9 cellular contexts compared by ENCODE assay signal in the genomic region with DNA sequence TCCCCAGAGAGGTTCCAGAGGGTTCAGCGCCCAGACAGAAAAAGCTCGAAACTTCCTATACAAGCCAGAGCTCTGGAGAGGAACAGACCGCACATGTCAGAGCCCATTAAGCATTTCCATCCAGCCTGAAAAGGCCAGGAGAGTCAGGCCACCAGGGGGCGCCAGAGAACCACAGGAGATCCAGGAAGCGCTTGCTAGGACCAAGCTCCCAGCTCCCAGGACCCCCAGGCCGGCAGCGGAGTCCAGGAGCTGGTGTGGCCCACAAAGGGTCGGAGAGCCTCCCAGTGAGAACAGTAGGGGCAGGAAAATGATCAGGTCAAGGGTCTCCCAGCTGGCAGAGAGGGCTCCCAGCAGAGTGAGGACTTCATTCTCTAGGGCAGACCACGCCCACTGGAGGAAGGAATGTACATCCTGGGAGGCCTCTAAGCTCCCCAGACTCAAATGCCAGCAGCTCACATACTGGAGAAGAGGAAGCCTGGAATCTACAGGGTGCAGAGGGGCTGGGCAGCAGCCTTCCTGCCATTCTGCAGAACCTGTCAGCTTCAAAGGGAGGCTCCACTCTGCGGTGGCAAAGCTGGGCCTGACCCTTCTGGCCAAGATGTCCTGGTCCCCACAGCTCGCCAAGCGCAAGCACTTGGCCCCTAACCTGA. TPM values are rescaled to one million over a fixed set of nuclear protein-coding genes. Genes with fewer than 3 reads are reported as not detected.
DNase-seq lines count a peak whose midpoint lies in the region; ATAC-seq, FAIRE-seq and TF ChIP-seq lines count a peak whose summit lies in the region.
"Had no signal": no experiment of that assay in that cellular context is flagged by ENCODE, and none has a peak within 500 bp of the region (broad histone marks: within the 10 kb centered on the region; RNA-seq: fewer than 3 reads in every experiment).

No MANE protein-coding gene starts in this region.

- H3K4me3 Mint-ChIP-seq in activated T-helper 1 cell treated with anti-CD3 and anti-CD28 coated beads, Interleukin-12 subunit alpha, Interleukin-12 subunit beta, Interleukin-2, Interleukin-4 antibody, amounts not matched to agents 30 ng/mL and 10 ng/mL and 1 ng/mL, durations not matched to agents 14 hours and 24 hours and 36 hours: peak overlapping the region; percentile 40
- peak overlapping the region; percentile 49 to 57 (median 50) for H3K4me3 Mint-ChIP-seq in nephron
- H3K4me3 Mint-ChIP-seq in stimulated activated naive B cell treated with anti-CD40 and anti-IgM and Interleukin-4, amounts not matched to agents 10 μg/mL and 1 μg/mL and 100 μg/mL, for 72 hours: peak overlapping the region; percentile 20 to 40

- H3K4me1 Mint-ChIP-seq in activated T-helper 1 cell treated with anti-CD3 and anti-CD28 coated beads, Interleukin-12 subunit alpha, Interleukin-12 subunit beta, Interleukin-2, Interleukin-4 antibody, amounts not matched to agents 30 ng/mL and 10 ng/mL and 1 ng/mL, durations not matched to agents 14 hours and 24 hours and 36 hours (ENCODE audit: low read depth): peaks cover 13% of the 10 kb centered on the region
- peaks cover 8% of the 10 kb centered on the region for H3K4me1 Mint-ChIP-seq in nephron
- H3K4me1 Mint-ChIP-seq in stimulated activated naive B cell treated with anti-CD40 and anti-IgM and Interleukin-4, amounts not matched to agents 10 μg/mL and 1 μg/mL and 100 μg/mL, for 72 hours: peaks cover 11 to 14% of the 10 kb centered on the region in 2 donors

- H3K36me3 Mint-ChIP-seq in activated T-helper 1 cell treated with anti-CD3 and anti-CD28 coated beads, Interleukin-12 subunit alpha, Interleukin-12 subunit beta, Interleukin-2, Interleukin-4 antibody, amounts not matched to agents 30 ng/mL and 10 ng/mL and 1 ng/mL, durations not matched to agents 14 hours and 24 hours and 36 hours (ENCODE audit: low read depth): no peaks in the 10 kb centered on the region
- H3K36me3 Mint-ChIP-seq in nephron (ENCODE audit: low read depth): no peaks in the 10 kb centered on the region
- peaks cover 2 to 4% of the 10 kb centered on the region in 2 donors for H3K36me3 Mint-ChIP-seq in stimulated activated naive B cell treated with anti-CD40 and anti-IgM and Interleukin-4, amounts not matched to agents 10 μg/mL and 1 μg/mL and 100 μg/mL, for 72 hours

- H3K4me3 ChIP-seq in fibroblast of the aortic adventitia (ENCODE audit: low read depth, low read length): peak overlapping the region; percentile 22

- intact Hi-C loops in activated T-helper 1 cell treated with anti-CD3 and anti-CD28 coated beads, Interleukin-12 subunit alpha, Interleukin-12 subunit beta, Interleukin-2, Interleukin-4 antibody, amounts not matched to agents 30 ng/mL and 10 ng/mL and 1 ng/mL, durations not matched to agents 14 hours and 24 hours and 36 hours (cut with micrococcal nuclease): loop anchor here (1.0 to 10.0 kb wide), 8 partner anchors 9 to 738 kb away; a partner anchor contains a TSS

- FAIRE-seq in RCC 7860 (lab: Jason Lieb, UNC): no peak

- no peaks in the 10 kb centered on the region for H3K27me3 Mint-ChIP-seq in activated T-helper 1 cell treated with anti-CD3 and anti-CD28 coated beads, Interleukin-12 subunit alpha, Interleukin-12 subunit beta, Interleukin-2, Interleukin-4 antibody, amounts not matched to agents 30 ng/mL and 10 ng/mL and 1 ng/mL, durations not matched to agents 14 hours and 24 hours and 36 hours (ENCODE audit: insufficient read depth)
- H3K27me3 Mint-ChIP-seq in nephron (ENCODE audit: low read depth): no peaks in the 10 kb centered on the region
- H3K27me3 Mint-ChIP-seq in stimulated activated naive B cell treated with anti-CD40 and anti-IgM and Interleukin-4, amounts not matched to agents 10 μg/mL and 1 μg/mL and 100 μg/mL, for 72 hours: no peaks in the 10 kb centered on the region

- TF ChIP-seq CTCF in LNCAP (IDR thresholded peaks at IDR 0.05) (peak; percentile 96), fibroblast of the aortic adventitia (IDR thresholded peaks at IDR 0.05; ENCODE audit: insufficient read depth, low read length) (peak; percentile 96), nephron (IDR thresholded peaks at IDR 0.05; ENCODE audit: unreplicated experiment in 3 of 3) (peak; percentile 98 to 99 (median 99))

- DNase-seq in ELR (ENCODE audit: low read depth) (peak; percentile 89), RCC 7860 (ENCODE audit: low spot score) (peak; percentile 61), fibroblast of the aortic adventitia (ENCODE audit: low read depth) (peak; percentile 89)
- peak; percentile 81 for DNase-seq in activated T-helper 1 cell treated with anti-CD3 and anti-CD28 coated beads, Interleukin-12 subunit alpha, Interleukin-12 subunit beta, Interleukin-2, Interleukin-4 antibody, amounts not matched to agents 30 ng/mL and 10 ng/mL and 1 ng/mL, durations not matched to agents 14 hours and 24 hours and 36 hours (ENCODE audit: low spot score)
- DNase-seq in stimulated activated naive B cell treated with anti-CD40 and anti-IgM and Interleukin-4, amounts not matched to agents 10 μg/mL and 1 μg/mL and 100 μg/mL, for 72 hours: peak; percentile 73

- peak; percentile 82 to 83 for ATAC-seq in stimulated activated naive B cell treated with anti-CD40 and anti-IgM and Interleukin-4, amounts not matched to agents 10 μg/mL and 1 μg/mL and 100 μg/mL, for 72 hours (replicated peaks)
- no peak for ATAC-seq in HG03175 (IDR thresholded peaks at IDR 0.05; ENCODE audit: unreplicated experiment)

- H3K9me3 Mint-ChIP-seq in activated T-helper 1 cell treated with anti-CD3 and anti-CD28 coated beads, Interleukin-12 subunit alpha, Interleukin-12 subunit beta, Interleukin-2, Interleukin-4 antibody, amounts not matched to agents 30 ng/mL and 10 ng/mL and 1 ng/mL, durations not matched to agents 14 hours and 24 hours and 36 hours: no peaks in the 10 kb centered on the region
- no peaks in the 10 kb centered on the region for H3K9me3 Mint-ChIP-seq in nephron
- no peaks in the 10 kb centered on the region for H3K9me3 Mint-ChIP-seq in stimulated activated naive B cell treated with anti-CD40 and anti-IgM and Interleukin-4, amounts not matched to agents 10 μg/mL and 1 μg/mL and 100 μg/mL, for 72 hours

- peak overlapping the region; percentile 84 for H3K27ac Mint-ChIP-seq in activated T-helper 1 cell treated with anti-CD3 and anti-CD28 coated beads, Interleukin-12 subunit alpha, Interleukin-12 subunit beta, Interleukin-2, Interleukin-4 antibody, amounts not matched to agents 30 ng/mL and 10 ng/mL and 1 ng/mL, durations not matched to agents 14 hours and 24 hours and 36 hours
- peak overlapping the region; percentile 48 to 66 (median 64) for H3K27ac Mint-ChIP-seq in nephron
- peak overlapping the region; percentile 81 for H3K27ac Mint-ChIP-seq in stimulated activated naive B cell treated with anti-CD40 and anti-IgM and Interleukin-4, amounts not matched to agents 10 μg/mL and 1 μg/mL and 100 μg/mL, for 72 hours

RNA-seq across cellular contexts. Expression of a gene that starts 2.1 kb away (rescaled TPM):
- 22.3 TPM in 2 replicates for total RNA-seq in activated T-helper 1 cell treated with anti-CD3 and anti-CD28 coated beads, Interleukin-12 subunit alpha, Interleukin-12 subunit beta, Interleukin-2, Interleukin-4 antibody, amounts not matched to agents 30 ng/mL and 10 ng/mL and 1 ng/mL, durations not matched to agents 14 hours and 24 hours and 36 hours
- total RNA-seq in fibroblast of the aortic adventitia (ENCODE audit: low replicate concordance): 0.27 TPM in 1 of 2 replicates, not detected in the other
- total RNA-seq: temporal lobe had no signal

RNA-seq across cellular contexts. Expression of a gene that starts 8.6 kb away (rescaled TPM):
- 337 and 339 TPM in 2 replicates for total RNA-seq in activated T-helper 1 cell treated with anti-CD3 and anti-CD28 coated beads, Interleukin-12 subunit alpha, Interleukin-12 subunit beta, Interleukin-2, Interleukin-4 antibody, amounts not matched to agents 30 ng/mL and 10 ng/mL and 1 ng/mL, durations not matched to agents 14 hours and 24 hours and 36 hours
- 15.4 and 82.5 TPM in 2 replicates for total RNA-seq in fibroblast of the aortic adventitia (ENCODE audit: low replicate concordance)

Comparison
In these comparisons a context has a peak if more than half of its experiments do, and no peak if none do; other contexts are left out.
1. RNA of a gene that starts 2.1 kb away (total RNA-seq): 22.3 TPM in activated T-helper 1 cell treated with anti-CD3 and anti-CD28 coated beads, Interleukin-12 subunit alpha, Interleukin-12 subunit beta, Interleukin-2, Interleukin-4 antibody, amounts not matched to agents 30 ng/mL and 10 ng/mL and 1 ng/mL, durations not matched to agents 14 hours and 24 hours and 36 hours; 0.27 TPM in fibroblast of the aortic adventitia; every median in the first group is over 10 times any median in the second.
2. Peak in every context shown above with its lines, with median percentiles within 50 percentile points of each other: DNase-seq, CTCF ChIP-seq, H3K27ac Mint-ChIP-seq and H3K4me3 Mint-ChIP-seq.